8 cellular contexts compared by ENCODE assay signal in genomic region chr6:31114540-31114876, GRCh38. TPM values are rescaled to one million over a fixed set of nuclear protein-coding genes. Genes with fewer than 3 reads are reported as not detected.
DNase-seq lines count a peak whose midpoint lies in the region; ATAC-seq, FAIRE-seq and TF ChIP-seq lines count a peak whose summit lies in the region.

Gene PSORS1C1 (plus strand): TSS chr6:31114800. CDS start chr6:31129633, 14,833 bp downstream.

- H3K4me2 ChIP-seq in astrocyte (ENCODE audit: low read length), result peak within 1 kb of the TSS; percentile 90

- H3K9me3 Mint-ChIP-seq in astrocyte (ENCODE audit: unreplicated experiment), result no peaks in the 10 kb centered on the region
- no peaks in the 10 kb centered on the region for H3K9me3 Mint-ChIP-seq in activated CD8-positive, alpha-beta memory T cell treated with anti-CD3 and anti-CD28 coated beads, Interleukin-2, amount 10 ng/mL, durations not matched to agents 7 days and 5 days (ENCODE audit: low read depth)

- H3K27ac ChIP-seq in astrocyte (ENCODE audit: low read depth, low read length), result peak within 1 kb of the TSS; percentile 85
- no peak within 1 kb of the TSS for H3K27ac ChIP-seq in iPS-20b (ENCODE audit: low read length)
- H3K27ac ChIP-seq in skeletal muscle tissue (ENCODE audit: low read depth, low read length), result peak within 1 kb of the TSS; percentile 64

- peaks cover 49% of the 10 kb centered on the region for H3K4me1 Mint-ChIP-seq in astrocyte (ENCODE audit: low read depth, unreplicated experiment)
- H3K4me1 Mint-ChIP-seq in activated CD8-positive, alpha-beta memory T cell treated with anti-CD3 and anti-CD28 coated beads, Interleukin-2, amount 10 ng/mL, durations not matched to agents 7 days and 5 days, result no peaks in the 10 kb centered on the region

- H4K20me1 ChIP-seq in astrocyte (ENCODE audit: insufficient read depth, low read length), result no peaks in the 10 kb centered on the region

- peaks cover 2% of the 10 kb centered on the region for H3K36me3 Mint-ChIP-seq in astrocyte (ENCODE audit: low read depth, unreplicated experiment)
- no peaks in the 10 kb centered on the region for H3K36me3 Mint-ChIP-seq in activated CD8-positive, alpha-beta memory T cell treated with anti-CD3 and anti-CD28 coated beads, Interleukin-2, amount 10 ng/mL, durations not matched to agents 7 days and 5 days

- no peak for TF ChIP-seq POLR2A in GM18505 (IDR thresholded peaks at IDR 0.05; ENCODE audit: borderline replicate concordance, extremely low read depth, insufficient read depth, insufficient read length)

- DNase-seq in GM04504 (ENCODE audit: low read depth) (peak; percentile 95), astrocyte (ENCODE audit: low read depth) (peak; percentile 95), DMS79 treated with DMSO at 0.1 percent for 48 hours (lab: John Stamatoyannopoulos, UW) (no peak), NCI-H1930 (lab: John Stamatoyannopoulos, UW) (no peak)
- DNase-seq in activated CD8-positive, alpha-beta memory T cell treated with anti-CD3 and anti-CD28 coated beads, Interleukin-2, amount 10 ng/mL, durations not matched to agents 7 days and 5 days, result no peak

- H2AFZ ChIP-seq in astrocyte (ENCODE audit: low read depth, low read length), result peak within 1 kb of the TSS; percentile 54

- H3K9me3 ChIP-seq in astrocyte (ENCODE audit: insufficient read depth, low read depth, low read length) (no peaks in the 10 kb centered on the region), iPS-20b (ENCODE audit: insufficient read depth, low read depth, low read length) (no peaks in the 10 kb centered on the region), skeletal muscle tissue (ENCODE audit: control insufficient read depth in 3 of 3, low read length in 3 of 3) (no peaks in the 10 kb centered on the region)

- CTCF ChIA-PET in activated CD8-positive, alpha-beta memory T cell treated with anti-CD3 and anti-CD28 coated beads, Interleukin-2, amount 10 ng/mL, durations not matched to agents 7 days and 5 days (lab: Charles Lee), result no interaction called here

- H3K4me1 ChIP-seq in astrocyte (ENCODE audit: insufficient read depth, low read length), result peaks cover 24% of the 10 kb centered on the region
- peaks cover 26% of the 10 kb centered on the region for H3K4me1 ChIP-seq in iPS-20b (ENCODE audit: insufficient read depth, low read length)
- H3K4me1 ChIP-seq in skeletal muscle tissue (ENCODE audit: control insufficient read depth in 3 of 3, insufficient read depth in 3 of 3, low read length in 3 of 3), result peaks cover 12 to 25% (median 12%) of the 10 kb centered on the region in 3 donors

- FAIRE-seq in astrocyte (lab: Jason Lieb, UNC), result peak; percentile 91

- peak within 1 kb of the TSS; percentile 100 for H3K27ac Mint-ChIP-seq in astrocyte (ENCODE audit: unreplicated experiment)
- H3K27ac Mint-ChIP-seq in activated CD8-positive, alpha-beta memory T cell treated with anti-CD3 and anti-CD28 coated beads, Interleukin-2, amount 10 ng/mL, durations not matched to agents 7 days and 5 days, result no peak within 1 kb of the TSS

- no peaks in the 10 kb centered on the region for H3K27me3 Mint-ChIP-seq in astrocyte (ENCODE audit: low read depth, unreplicated experiment)
- peaks cover 40% of the 10 kb centered on the region for H3K27me3 Mint-ChIP-seq in activated CD8-positive, alpha-beta memory T cell treated with anti-CD3 and anti-CD28 coated beads, Interleukin-2, amount 10 ng/mL, durations not matched to agents 7 days and 5 days

- ATAC-seq in activated CD8-positive, alpha-beta memory T cell treated with anti-CD3 and anti-CD28 coated beads, Interleukin-2, amount 10 ng/mL, durations not matched to agents 7 days and 5 days, result no peak
- no peak for ATAC-seq in GM18505 (IDR thresholded peaks at IDR 0.05; ENCODE audit: unreplicated experiment)

- no peak for TF ChIP-seq CTCF in astrocyte (IDR thresholded peaks at IDR 0.05; ENCODE audit: insufficient read depth, low read depth, low read length)

- H3K36me3 ChIP-seq in astrocyte (ENCODE audit: insufficient read depth, low read length) (no peaks in the 10 kb centered on the region), iPS-20b (ENCODE audit: insufficient read depth, low read depth, low read length) (no peaks in the 10 kb centered on the region), skeletal muscle tissue (ENCODE audit: control insufficient read depth in 3 of 3, insufficient read depth in 3 of 3, low read length in 3 of 3) (no peaks in the 10 kb centered on the region)

- H3K9ac ChIP-seq in astrocyte (ENCODE audit: low read length) (peak within 1 kb of the TSS; percentile 82), iPS-20b (ENCODE audit: low read depth, low read length) (no peak within 1 kb of the TSS), skeletal muscle tissue (ENCODE audit: low read depth in 1 of 3, low read length in 3 of 3) (no peak within 1 kb of the TSS)

- H3K4me3 ChIP-seq in astrocyte (ENCODE audit: insufficient read depth, low read depth, low read length), result peak within 1 kb of the TSS; percentile 55
- peak within 1 kb of the TSS; percentile 26; the same call in 1 of the 2 replicates for H3K4me3 ChIP-seq in iPS-20b (ENCODE audit: low read length)
- H3K4me3 ChIP-seq in skeletal muscle tissue (ENCODE audit: low read length in 3 of 3), result peak within 1 kb of the TSS in 2 of 3 donors; percentile 13 to 23

- H3K4me3 Mint-ChIP-seq in astrocyte (ENCODE audit: unreplicated experiment), result peak within 1 kb of the TSS; percentile 85
- no peak within 1 kb of the TSS for H3K4me3 Mint-ChIP-seq in activated CD8-positive, alpha-beta memory T cell treated with anti-CD3 and anti-CD28 coated beads, Interleukin-2, amount 10 ng/mL, durations not matched to agents 7 days and 5 days

- peaks cover 16% of the 10 kb centered on the region for H3K27me3 ChIP-seq in astrocyte (ENCODE audit: insufficient read depth, low read length)
- H3K27me3 ChIP-seq in iPS-20b (ENCODE audit: insufficient read depth, low read length), result peaks cover 21% of the 10 kb centered on the region
- peaks cover 4 to 15% (median 7%) of the 10 kb centered on the region in 3 donors for H3K27me3 ChIP-seq in skeletal muscle tissue (ENCODE audit: control insufficient read depth in 3 of 3, insufficient read depth in 3 of 3, low read length in 3 of 3)

- H3K79me2 ChIP-seq in astrocyte (ENCODE audit: insufficient read depth, low read length), result peaks cover 31% of the 10 kb centered on the region

RNA-seq across cellular contexts. Expression of gene PSORS1C1, which starts in this region (rescaled TPM):
- 8.8 and 9.2 TPM in 2 replicates for total RNA-seq in astrocyte
- under 0.01 TPM for total RNA-seq in skeletal muscle tissue
- under 1 TPM in 1 of 2 experiments, not detected in 1; 0.26 TPM for total RNA-seq in activated CD8-positive, alpha-beta memory T cell treated with anti-CD3 and anti-CD28 coated beads, Interleukin-2, amount 10 ng/mL, durations not matched to agents 7 days and 5 days

Comparison
In these comparisons a context has a peak if more than half of its experiments do, and no peak if none do; other contexts are left out.
1. DNase-seq: peak in GM04504 (single experiment) and astrocyte (single experiment); none in DMS79 treated with DMSO at 0.1 percent for 48 hours (single experiment), activated CD8-positive, alpha-beta memory T cell treated with anti-CD3 and anti-CD28 coated beads, Interleukin-2, amount 10 ng/mL, durations not matched to agents 7 days and 5 days (single experiment) and NCI-H1930 (0 of 2).
2. Peak in every context shown above with its lines, with median percentiles within 50 percentile points of each other: H3K4me3 ChIP-seq.